In genomic region chr11:61956191-61957027, GRCh38 we compare ENCODE assay signal across 14 cellular contexts. TPM values are rescaled to one million over a fixed set of nuclear protein-coding genes. Genes with fewer than 3 reads are reported as not detected.
DNase-seq lines count a peak whose midpoint lies in the region; ATAC-seq and TF ChIP-seq lines count a peak whose summit lies in the region.
"Had no signal": no experiment of that assay in that cellular context is flagged by ENCODE, and none has a peak within 500 bp of the region (broad histone marks: within the 10 kb centered on the region; RNA-seq: fewer than 3 reads in every experiment).

No MANE protein-coding gene starts in this region.

- H3K9me3 ChIP-seq in breast epithelium (no peaks in the 10 kb centered on the region), tibial artery (no peaks in the 10 kb centered on the region)

- intact Hi-C loops in breast epithelium (cut with DNase I; ENCODE audit: low total_unique reads) (loop anchor here (10.0 kb wide), 1 partner anchor 128 kb away; no protein-coding TSS in a partner anchor), MCF 10A (cut with micrococcal nuclease) (no loop called here), tibial artery (cut with DNase I; ENCODE audit: low total_unique reads) (no loop called here)

- no peaks in the 10 kb centered on the region for H3K27me3 Mint-ChIP-seq in MCF 10A (ENCODE audit: insufficient read depth, unreplicated experiment)
- peaks cover 0 to 14% (median 12%) of the 10 kb centered on the region in 3 donors for H3K27me3 Mint-ChIP-seq in naive B cell

- H3K4me3 ChIP-seq in breast epithelium (peak overlapping the region; percentile 47 to 80 (median 47)), coronary artery (peak overlapping the region; percentile 72), tibial artery (peak overlapping the region; percentile 42 to 50)

- peaks cover 21% of the 10 kb centered on the region for H3K4me1 Mint-ChIP-seq in MCF 10A (ENCODE audit: insufficient read depth, unreplicated experiment)
- H3K4me1 Mint-ChIP-seq in naive B cell = peaks cover 17 to 39% (median 36%) of the 10 kb centered on the region in 3 donors

- no peak for ATAC-seq in naive B cell (ENCODE audit: low read depth in 2 of 2)
- ATAC-seq in HG03432 (IDR thresholded peaks at IDR 0.05; ENCODE audit: unreplicated experiment) = no peak

- no peak overlapping the region for H3K27ac Mint-ChIP-seq in MCF 10A (ENCODE audit: low read depth, unreplicated experiment)
- H3K27ac Mint-ChIP-seq in naive B cell = peak overlapping the region in 4 of 6 donors; percentile 11 to 79 (median 40)

- no peaks in the 10 kb centered on the region for H3K9me3 Mint-ChIP-seq in MCF 10A (ENCODE audit: unreplicated experiment)
- H3K9me3 Mint-ChIP-seq in naive B cell = no peaks in the 10 kb centered on the region

- H3K4me1 ChIP-seq in breast epithelium (peaks cover 0 to 7% of the 10 kb centered on the region in 2 donors), tibial artery (peaks cover 0 to 22% (median 15%) of the 10 kb centered on the region in 4 donors)

- H3K27ac ChIP-seq in breast epithelium (peak overlapping the region; percentile 73 to 95), coronary artery (peak overlapping the region; percentile 65 to 86), tibial artery (peak overlapping the region; percentile 56 to 61)
- H3K27ac ChIP-seq: KMS-11 had no signal

- TF ChIP-seq CTCF in breast epithelium (IDR thresholded peaks at IDR 0.05) = no peak
- no peak for TF ChIP-seq CTCF in MCF 10A (IDR thresholded peaks at IDR 0.05; ENCODE audit: unreplicated experiment)
- TF ChIP-seq CTCF in coronary artery (IDR thresholded peaks at IDR 0.05) = no peak
- TF ChIP-seq CTCF in tibial artery (IDR thresholded peaks at IDR 0.05) = no peak

- DNase-seq in breast epithelium (ENCODE audit: low spot score in 2 of 2) (no peak), MCF 10A (ENCODE audit: unreplicated experiment) (no peak), coronary artery (ENCODE audit: low spot score) (no peak), naive B cell (no peak), tibial artery (peak in 1 of 2 donors; percentile 55), NAMALWA (ENCODE audit: low spot score) (no peak), G401 (ENCODE audit: low spot score) (no peak)
- DNase-seq: activated CD4-positive, alpha-beta T cell treated with anti-CD3 and anti-CD28 coated beads for 1 hour; activated naive CD4-positive, alpha-beta T cell treated with anti-CD3 and anti-CD28 coated beads, Interleukin-2, amount 50 U/mL, for 16 hours; AML-193; effector memory CD4-positive, alpha-beta T cell; SIG-M5 had no signal

- POLR2A ChIA-PET in MCF 10A (lab: Yijun Ruan, JAX) = no interaction called here

- H3K4me3 Mint-ChIP-seq in MCF 10A (ENCODE audit: unreplicated experiment) = no peak overlapping the region
- H3K4me3 Mint-ChIP-seq in naive B cell = peak overlapping the region in 7 of 8 donors; percentile 9 to 86 (median 63)

- H3K36me3 ChIP-seq in breast epithelium (no peaks in the 10 kb centered on the region), tibial artery (peaks cover 0 to 9% (median 0%) of the 10 kb centered on the region in 3 donors)

- H3K36me3 Mint-ChIP-seq in MCF 10A (ENCODE audit: insufficient read depth, unreplicated experiment) (peaks cover 29% of the 10 kb centered on the region), naive B cell (no peaks in the 10 kb centered on the region)

- TF ChIP-seq POLR2A in breast epithelium (IDR thresholded peaks at IDR 0.05) = no peak

- CTCF ChIA-PET in MCF 10A (lab: Yijun Ruan, JAX) = interaction anchor here (6.7 kb wide), 1 partner anchor 57 kb away, joined by 26 read pairs; no protein-coding TSS in a partner anchor

- H3K27me3 ChIP-seq in breast epithelium (no peaks in the 10 kb centered on the region), tibial artery (peaks cover 0 to 11% of the 10 kb centered on the region in 2 donors)

- no TSS peak for BruUV-seq in MCF 10A (replicated peaks; lab: Mats Ljungman, UMichigan)

- in situ Hi-C loops in G401 (cut with HindIII; ENCODE audit: low sequenced_read_pairs) = no loop called here

RNA-seq across cellular contexts. Expression of gene BEST1, which starts 6.3 kb away (rescaled TPM):
- total RNA-seq in breast epithelium (10 to 100 TPM in 1 of 3 donors, 1 to 10 TPM in 2; 3.7 to 10.1 (median 5.9) TPM), MCF 10A (2022) (2.5 and 3.2 TPM in 2 replicates)
- 1 to 10 TPM; 1.4 to 3.3 (median 2.6) TPM for polyA plus RNA-seq in naive B cell (ENCODE audit: low read depth in 6 of 6)
- total RNA-seq in G401 (2014; rRNA removed; shearing (Covaris generic)) = 0.10 and 0.18 TPM in 2 replicates

RNA-seq across cellular contexts. Expression of gene FTH1, which starts 11.0 kb away (rescaled TPM):
- total RNA-seq in breast epithelium = 1,000 to 10,000 TPM; 2,151 to 6,439 (median 3,491) TPM
- total RNA-seq in MCF 10A (2022) = 8,367 and 15,492 TPM in 2 replicates
- 1,000 to 10,000 TPM; 4,039 to 5,068 (median 4,261) TPM for polyA plus RNA-seq in naive B cell (ENCODE audit: low read depth in 6 of 6)
- total RNA-seq in G401 (2014; rRNA removed; shearing (Covaris generic)) = 588 and 699 TPM in 2 replicates

RNA-seq across cellular contexts. Expression of gene RAB3IL1, which starts 39.0 kb away (rescaled TPM):
- 10 to 100 TPM; 11.7 to 27.9 (median 22.6) TPM for total RNA-seq in breast epithelium
- 2.3 and 4.5 TPM in 2 replicates for total RNA-seq in MCF 10A (2022)
- polyA plus RNA-seq in naive B cell (ENCODE audit: low read depth in 6 of 6) = not detected
- 12.4 and 19.0 TPM in 2 replicates for total RNA-seq in G401 (2014; rRNA removed; shearing (Covaris generic))
